In the genomic region with DNA sequence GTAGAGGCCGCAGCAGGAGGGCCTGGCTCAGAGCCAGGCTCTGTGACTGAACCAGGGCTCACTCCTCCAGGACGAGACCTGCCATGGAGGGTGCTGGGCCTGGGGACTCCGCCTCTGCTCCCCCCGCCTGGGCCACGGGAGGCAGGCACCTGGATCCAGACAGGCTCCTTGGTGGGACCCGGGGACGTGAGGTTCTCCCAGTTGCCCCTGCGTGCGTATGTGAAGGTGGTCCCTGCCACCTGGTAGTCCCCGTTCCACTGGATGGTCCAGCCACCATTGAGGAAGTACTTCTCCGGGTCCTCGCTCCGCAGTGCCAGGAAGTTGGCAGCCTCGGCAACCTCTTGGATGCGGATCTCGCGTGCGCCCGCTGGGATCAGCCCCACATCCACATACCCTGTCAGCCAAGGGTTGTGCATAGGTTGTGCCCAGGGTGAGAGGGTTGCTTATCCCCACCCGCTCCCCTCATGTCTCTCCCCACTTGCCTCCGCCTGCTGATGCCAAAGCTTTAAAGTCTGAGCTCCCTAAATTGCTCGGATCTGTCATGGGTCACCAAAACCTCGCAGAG, we compare ENCODE assay signal across 2 cellular contexts. TPM values are rescaled to one million over a fixed set of nuclear protein-coding genes. Genes with fewer than 3 reads are reported as not detected.
"Had no signal": no experiment of that assay in that cellular context is flagged by ENCODE, and none has a peak within 500 bp of the region (broad histone marks: within the 10 kb centered on the region; RNA-seq: fewer than 3 reads in every experiment).

No MANE protein-coding gene starts in this region.

RNA-seq across cellular contexts. Expression of a gene that starts 39.7 kb away (rescaled TPM):
- total RNA-seq: mononuclear cell had no signal
- polyA plus RNA-seq: immature natural killer cell had no signal
